ENCODE assay signal across 8 cellular contexts in the genomic region with DNA sequence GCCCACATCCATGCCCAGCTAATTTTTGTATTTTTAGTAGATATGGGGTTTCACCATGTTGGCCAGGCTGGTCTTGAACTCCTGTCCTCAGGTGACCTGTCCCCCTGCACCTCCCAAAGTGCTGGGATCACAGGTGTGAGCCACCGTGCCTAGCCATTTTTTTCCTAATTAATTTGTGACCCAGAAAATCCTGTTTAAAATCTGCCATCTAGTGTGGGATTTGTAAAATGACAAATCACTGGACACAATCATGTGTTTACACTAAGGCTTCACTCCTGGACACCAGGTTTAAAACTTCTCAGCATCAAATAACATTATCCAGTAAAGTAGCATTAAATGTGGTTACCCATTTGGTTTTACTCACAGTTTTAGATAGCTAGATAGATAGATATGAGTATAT. TPM values are rescaled to one million over a fixed set of nuclear protein-coding genes. Genes with fewer than 3 reads are reported as not detected.
DNase-seq lines count a peak whose midpoint lies in the region; ATAC-seq, FAIRE-seq and TF ChIP-seq lines count a peak whose summit lies in the region.

No MANE protein-coding gene starts in this region.

- TF ChIP-seq CTCF in KMS-11 (conservative IDR thresholded peaks at IDR 0.05; ENCODE audit: low read depth, low read length) = peak; percentile 48
- peak in 2 of 3 experiments; percentile 12 to 50; a peak in 3 of 6 replicates for TF ChIP-seq CTCF in K562 (IDR thresholded peaks at IDR 0.05 in 2 of 3, conservative IDR thresholded peaks at IDR 0.05 in 1 of 3; ENCODE audit: insufficient read depth in 2 of 3, low read depth in 1 of 3, low read length in 3 of 3)

- DNase-seq in GM03348 (ENCODE audit: low spot score) (peak; percentile 31), K562 (ENCODE audit: extremely low read depth in 1 of 4, low spot score in 3 of 4) (peak in 1 of 4 experiments; percentile 17), myocyte (ENCODE audit: low read depth) (peak; percentile 24), HuH-7.5 (ENCODE audit: low spot score) (no peak), cerebellar nuclear complex (lab: John Stamatoyannopoulos, UW) (no peak), NCI-H1930 (lab: John Stamatoyannopoulos, UW) (no peak)

- no peak for TF ChIP-seq POLR2A in K562 (conservative IDR thresholded peaks at IDR 0.05)

- H3K36me3 ChIP-seq in KMS-11 (ENCODE audit: insufficient read depth) = no peaks in the 10 kb centered on the region
- no peaks in the 10 kb centered on the region for H3K36me3 ChIP-seq in K562 (ENCODE audit: control insufficient read depth, insufficient read depth, low read length)

- H3K9me1 ChIP-seq in K562 (ENCODE audit: control insufficient read depth, insufficient read depth, low read length) = no peaks in the 10 kb centered on the region

- intact Hi-C loops in K562 (cut with micrococcal nuclease) = loop anchor here (2.0 to 5.0 kb wide), 2 partner anchors 154 to 382 kb away; no protein-coding TSS in a partner anchor

- POLR2A ChIA-PET in K562 (lab: Yijun Ruan, JAX) = no interaction called here

- H3K4me1 ChIP-seq in KMS-11 (ENCODE audit: low read depth, poor library complexity, severe bottlenecking) = no peaks in the 10 kb centered on the region
- H3K4me1 ChIP-seq in K562 (replicated peaks in 1 of 2; ENCODE audit: control insufficient read depth in 2 of 2, insufficient read depth in 2 of 2, low read length in 2 of 2) = no peaks in the 10 kb centered on the region

- H3K27ac ChIP-seq in KMS-11 (no peak overlapping the region), K562 (ENCODE audit: extremely low read depth, low read depth, low read length) (no peak overlapping the region)

- BruUV-seq in K562 (replicated peaks; lab: Mats Ljungman, UMichigan) = no TSS peak

- ATAC-seq in K562 = peak; percentile 39; the same call in 1 of the 3 replicates
- ATAC-seq in HG03439 (IDR thresholded peaks at IDR 0.05; ENCODE audit: unreplicated experiment) = no peak

- in situ Hi-C loops in K562 (cut with MboI) = no loop called here

- WGBS in K562 (ENCODE audit: insufficient coverage, low coverage, missing lambda C conversion rate) = no CpG with 5 or more reads among the region's 1 CpG

- CTCF ChIA-PET in K562 (lab: Yijun Ruan, JAX; ENCODE audit: low intra/inter-chr PET ratio) = interaction anchor here (0.7 to 2.1 kb wide), 2 partner anchors 385 to 685 kb away, joined by 3 to 9 read pairs; no protein-coding TSS in a partner anchor

- no peak overlapping the region for H3K9ac ChIP-seq in KMS-11
- H3K9ac ChIP-seq in K562 (ENCODE audit: insufficient read depth in 1 of 2, low read depth in 2 of 2, low read length in 2 of 2) = no peak overlapping the region

- H3K4me2 ChIP-seq in KMS-11 = no peak overlapping the region
- no peak overlapping the region for H3K4me2 ChIP-seq in K562 (ENCODE audit: insufficient read depth, low read length)

- no peak overlapping the region for H2AFZ ChIP-seq in KMS-11 (ENCODE audit: low read depth)
- H2AFZ ChIP-seq in K562 (ENCODE audit: low read depth, low read length) = no peak overlapping the region

- TF ChIP-seq RAD21 in K562 (CRISPR knock-in tag; conservative IDR thresholded peaks at IDR 0.05 in 1 of 2, IDR thresholded peaks at IDR 0.05 in 1 of 2) = peak; percentile 36 to 58; a peak in 3 of 4 replicates

- no peak overlapping the region for H3K4me3 ChIP-seq in KMS-11 (IDR thresholded peaks at IDR 0.05; ENCODE audit: insufficient read depth, low read depth, low read length)
- H3K4me3 ChIP-seq in K562 = no peak overlapping the region

- H3K79me2 ChIP-seq in KMS-11 (ENCODE audit: insufficient read depth, low read depth) (no peaks in the 10 kb centered on the region), K562 (ENCODE audit: control insufficient read depth, insufficient read depth, low read length) (no peaks in the 10 kb centered on the region)

- H3K27me3 ChIP-seq in KMS-11 (ENCODE audit: insufficient read depth, low read depth) (no peaks in the 10 kb centered on the region), K562 (ENCODE audit: control insufficient read depth in 2 of 2, insufficient read depth in 2 of 2, low read length in 2 of 2) (no peaks in the 10 kb centered on the region)

- FAIRE-seq in K562 (lab: Jason Lieb, UNC) = peak; percentile 66

- no peaks in the 10 kb centered on the region for H4K20me1 ChIP-seq in KMS-11 (ENCODE audit: insufficient read depth)
- H4K20me1 ChIP-seq in K562 (replicated peaks; ENCODE audit: control insufficient read depth, insufficient read depth, low read length) = no peaks in the 10 kb centered on the region

- no peak for TF ChIP-seq EP300 in K562 (IDR thresholded peaks at IDR 0.05; ENCODE audit: low read length)

- no peaks in the 10 kb centered on the region for H3K9me3 ChIP-seq in K562 (replicated peaks; ENCODE audit: control insufficient read depth, insufficient read depth, low read depth, low read length)

TF ChIP-seq in K562, 482 proteins besides CTCF, POLR2A, EP300 and RAD21:
- TF ChIP-seq BCL6 (CRISPR knock-in tag; IDR thresholded peaks at IDR 0.05) (no peak), POLR2AphosphoS2 (IDR thresholded peaks at IDR 0.05; ENCODE audit: low read length) (no peak), ZNF239 (CRISPR knock-in tag; IDR thresholded peaks at IDR 0.05) (no peak), ZNF444 (CRISPR knock-in tag; IDR thresholded peaks at IDR 0.05) (no peak), SIN3B (IDR thresholded peaks at IDR 0.05; ENCODE audit: low read depth) (no peak), ZNF583 (CRISPR knock-in tag; IDR thresholded peaks at IDR 0.05) (no peak), FOXA1 (IDR thresholded peaks at IDR 0.05; ENCODE audit: borderline replicate concordance) (no peak), MED1 (CRISPR knock-in tag; IDR thresholded peaks at IDR 0.05; ENCODE audit: borderline replicate concordance) (no peak), BRF2 (IDR thresholded peaks at IDR 0.05; ENCODE audit: borderline replicate concordance, insufficient read depth, insufficient read length) (no peak), MAFG (tag; conservative IDR thresholded peaks at IDR 0.05) (no peak), ZNF830 (CRISPR knock-in tag; IDR thresholded peaks at IDR 0.05) (no peak), SMAD1 (IDR thresholded peaks at IDR 0.05; ENCODE audit: low read depth, low read length, partially characterized antibody) (no peak), DNMT1 (IDR thresholded peaks at IDR 0.05) (no peak), SNRNP70 (optimal IDR thresholded peaks at IDR 0.05; ENCODE audit: low read depth, low read length) (no peak), SETDB1 (IDR thresholded peaks at IDR 0.05; ENCODE audit: low read length) (no peak)
- TF ChIP-seq, protein P1, sequence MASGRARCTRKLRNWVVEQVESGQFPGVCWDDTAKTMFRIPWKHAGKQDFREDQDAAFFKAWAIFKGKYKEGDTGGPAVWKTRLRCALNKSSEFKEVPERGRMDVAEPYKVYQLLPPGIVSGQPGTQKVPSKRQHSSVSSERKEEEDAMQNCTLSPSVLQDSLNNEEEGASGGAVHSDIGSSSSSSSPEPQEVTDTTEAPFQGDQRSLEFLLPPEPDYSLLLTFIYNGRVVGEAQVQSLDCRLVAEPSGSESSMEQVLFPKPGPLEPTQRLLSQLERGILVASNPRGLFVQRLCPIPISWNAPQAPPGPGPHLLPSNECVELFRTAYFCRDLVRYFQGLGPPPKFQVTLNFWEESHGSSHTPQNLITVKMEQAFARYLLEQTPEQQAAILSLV (tag; IDR thresholded peaks at IDR 0.05) = no peak
- TF ChIP-seq, protein P2, sequence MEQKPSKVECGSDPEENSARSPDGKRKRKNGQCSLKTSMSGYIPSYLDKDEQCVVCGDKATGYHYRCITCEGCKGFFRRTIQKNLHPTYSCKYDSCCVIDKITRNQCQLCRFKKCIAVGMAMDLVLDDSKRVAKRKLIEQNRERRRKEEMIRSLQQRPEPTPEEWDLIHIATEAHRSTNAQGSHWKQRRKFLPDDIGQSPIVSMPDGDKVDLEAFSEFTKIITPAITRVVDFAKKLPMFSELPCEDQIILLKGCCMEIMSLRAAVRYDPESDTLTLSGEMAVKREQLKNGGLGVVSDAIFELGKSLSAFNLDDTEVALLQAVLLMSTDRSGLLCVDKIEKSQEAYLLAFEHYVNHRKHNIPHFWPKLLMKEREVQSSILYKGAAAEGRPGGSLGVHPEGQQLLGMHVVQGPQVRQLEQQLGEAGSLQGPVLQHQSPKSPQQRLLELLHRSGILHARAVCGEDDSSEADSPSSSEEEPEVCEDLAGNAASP (IDR thresholded peaks at IDR 0.05) = no peak

RNA-seq across cellular contexts. Expression of gene KDM4C, which starts 18.6 kb away (rescaled TPM):
- total RNA-seq in K562 (2011; cell fraction: chromatin; rRNA removed; ENCODE audit: low replicate concordance) = 86.3 and 141 TPM in 2 replicates
- 36.9 and 47.4 TPM in 2 replicates for total RNA-seq in K562 (2011; cell fraction: nucleolus; rRNA removed)
- total RNA-seq in K562 (2011; cell fraction: nucleoplasm; rRNA removed) = 68.0 and 71.1 TPM in 2 replicates
- total RNA-seq in K562 (2014; rRNA removed) (12.1 and 14.9 TPM in 2 replicates), K562 (2014; rRNA removed; fragmentation: Illumina TruSeq; extraction: Trizol) (16.9 and 17.0 TPM in 2 replicates), K562 (2015; rRNA removed; fragmentation: Illumina TruSeq; extraction: Trizol) (13.8 and 14.4 TPM in 2 replicates), K562 (2021) (14.1 and 14.2 TPM in 2 replicates), myocyte (16.1 and 17.1 TPM in 2 replicates)
- polyA plus RNA-seq in K562 (2011; rRNA removed) (12.6 and 13.4 TPM in 2 replicates), K562 (2014; fragmentation: Illumina TruSeq; extraction: Trizol) (11.3 and 12.8 TPM in 2 replicates), K562 (2014; fragmentation: Nextera tagmentation; extraction: Ambion mirVana) (1 to 10 TPM; 5.4 to 5.9 TPM), K562 (2014; rRNA removed) (8.6 and 9.9 TPM in 2 replicates)
- 6.5 and 8.6 TPM in 2 replicates for polyA plus RNA-seq in K562 (2011; cell fraction: cytosol; rRNA removed)
- 30.1 and 34.6 TPM in 2 replicates for polyA plus RNA-seq in K562 (2011; cell fraction: nucleus; rRNA removed)
- polyA plus RNA-seq in K562 (2012) = 8.9 and 9.2 TPM in 2 replicates
- 56.7 and 89.0 TPM in 2 replicates for polyA minus RNA-seq in K562 (2011; rRNA and poly(A)+ RNA removed)
- polyA minus RNA-seq in K562 (2011; cell fraction: cytosol; rRNA and poly(A)+ RNA removed) = 15.5 and 16.0 TPM in 2 replicates
- polyA minus RNA-seq in K562 (2011; cell fraction: nucleus; rRNA and poly(A)+ RNA removed) = 69.3 and 101 TPM in 2 replicates
- 10.8 TPM for polyA plus RNA-seq in myocyte (2012)

Comparison
In these comparisons a context has a peak if more than half of its experiments do, and no peak if none do; other contexts are left out.
1. DNase-seq: peak in GM03348 (single experiment) and myocyte (single experiment); none in HuH-7.5 (single experiment), cerebellar nuclear complex (0 of 2) and NCI-H1930 (0 of 2).